In the genomic region with DNA sequence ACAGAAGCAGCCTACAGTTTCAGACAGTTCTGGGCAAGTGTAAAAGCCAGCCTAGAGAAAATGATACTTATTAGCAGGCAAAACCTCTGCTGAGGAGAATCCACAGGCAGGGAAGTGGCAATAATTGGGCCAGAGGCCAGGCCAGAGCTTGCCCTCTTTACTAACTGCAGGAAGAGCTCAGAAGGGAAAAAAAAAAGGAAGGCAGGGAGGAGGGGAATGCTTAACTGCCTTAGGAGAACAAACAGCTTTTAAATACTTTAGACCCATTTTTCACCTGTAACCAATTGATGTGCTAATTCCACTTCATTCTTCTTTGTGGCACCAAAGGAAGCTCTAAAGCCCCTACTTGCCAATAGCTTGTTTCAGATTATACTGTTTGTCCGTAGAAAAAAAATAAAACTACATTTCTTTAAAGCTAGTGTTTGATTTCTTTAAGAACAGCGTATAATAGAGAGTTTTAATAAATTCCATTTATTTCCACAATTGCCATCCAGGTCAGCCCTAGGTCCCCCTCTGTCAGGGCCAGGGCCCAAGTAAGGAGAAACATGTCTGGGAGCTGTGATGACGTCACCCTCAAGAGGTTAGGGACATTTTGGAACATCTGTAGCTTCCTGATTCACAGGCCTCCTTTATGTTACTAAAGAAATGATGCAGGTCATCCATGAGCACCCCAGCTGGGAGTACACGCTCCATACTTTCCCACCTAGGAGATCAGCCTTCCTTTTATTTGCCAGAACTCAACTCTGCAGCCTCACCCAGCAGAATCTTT, we compare ENCODE assay signal across 17 cellular contexts.
DNase-seq lines count a peak whose midpoint lies in the region; ATAC-seq and TF ChIP-seq lines count a peak whose summit lies in the region.
"Had no signal": no experiment of that assay in that cellular context is flagged by ENCODE, and none has a peak within 500 bp of the region (broad histone marks: within the 10 kb centered on the region; RNA-seq: fewer than 3 reads in every experiment).

No MANE protein-coding gene starts in this region.

- H3K4me3 ChIP-seq in HUES64 (ENCODE audit: low read length) (no peak overlapping the region), adipocyte (ENCODE audit: low read length) (no peak overlapping the region), iPS-20b (ENCODE audit: low read length) (peak overlapping the region; percentile 34; the same call in 1 of the 2 replicates), testis (no peak overlapping the region)
- H3K4me3 ChIP-seq: cardiac muscle cell, psoas muscle, suprapubic skin had no signal

- ATAC-seq in GM18861 (IDR thresholded peaks at IDR 0.05; ENCODE audit: unreplicated experiment), result no peak
- no peak for ATAC-seq in GM19324 (IDR thresholded peaks at IDR 0.05; ENCODE audit: low FRiP score, unreplicated experiment)
- ATAC-seq: naive thymus-derived CD8-positive, alpha-beta T cell; psoas muscle had no signal

- 52% methylated on average over 2 of the region's 4 CpGs for whole genome bisulfite sequencing in HUES64
- 80% methylated on average over 4 of the region's 4 CpGs for WGBS in testis, 2 donors

- H3K9ac ChIP-seq in HUES64 (ENCODE audit: low read depth, low read length) (no peak overlapping the region; the same call in 1 of the 2 replicates), adipocyte (ENCODE audit: low read length) (peak overlapping the region; percentile 28), iPS-20b (ENCODE audit: low read depth, low read length) (0 out of 2 replicates have a peak overlapping the region, but pooled peaks have one; percentile 52)

- DNase-seq in adipocyte (ENCODE audit: low read depth) (no peak), testis (peak; percentile 39), NOMO-1 treated with DMSO at 0.1 percent for 48 hours (lab: John Stamatoyannopoulos, UW; ENCODE audit: unreplicated experiment) (no peak)
- DNase-seq: activated CD4-positive, CD25-positive, alpha-beta regulatory T cell treated with anti-CD3 and anti-CD28 coated beads, Interleukin-2, amount 50 U/mL, for 72 hours; activated naive CD8-positive, alpha-beta T cell treated with anti-CD3 and anti-CD28 coated beads, Interleukin-2, amount 10 ng/mL, durations not matched to agents 7 days and 5 days; BE2C; Calu3; naive thymus-derived CD8-positive, alpha-beta T cell; NCI-H2081; NCI-H526; psoas muscle had no signal

- H3K27ac ChIP-seq in HUES64 (ENCODE audit: low read depth, low read length) (peak overlapping the region; percentile 66; the same call in 1 of the 2 replicates), iPS-20b (ENCODE audit: low read length) (no peak overlapping the region), testis (no peak overlapping the region)
- H3K27ac ChIP-seq: cardiac muscle cell, psoas muscle, suprapubic skin had no signal

- H3K4me1 ChIP-seq in HUES64 (ENCODE audit: insufficient read depth, low read length) (peaks cover 10% of the 10 kb centered on the region), adipocyte (ENCODE audit: control insufficient read depth, insufficient read depth, low read length) (peaks cover 15% of the 10 kb centered on the region), iPS-20b (ENCODE audit: insufficient read depth, low read length) (peaks cover 15% of the 10 kb centered on the region), testis (no peaks in the 10 kb centered on the region)
- H3K4me1 ChIP-seq: BE2C, psoas muscle, suprapubic skin had no signal

- no peak for TF ChIP-seq CTCF in testis (IDR thresholded peaks at IDR 0.05)

- intact Hi-C loops in testis (cut with DNase I; ENCODE audit: low total_unique reads), result no loop called here

- no peak for TF ChIP-seq POLR2A in testis (IDR thresholded peaks at IDR 0.05)

- no peaks in the 10 kb centered on the region for H3K27me3 ChIP-seq in HUES64 (ENCODE audit: insufficient read depth, low read length)
- H3K27me3 ChIP-seq in adipocyte (replicated peaks; ENCODE audit: control insufficient read depth, insufficient read depth, low read length), result no peaks in the 10 kb centered on the region
- no peaks in the 10 kb centered on the region for H3K27me3 ChIP-seq in iPS-20b (ENCODE audit: insufficient read depth, low read length)
- no peaks in the 10 kb centered on the region for H3K27me3 ChIP-seq in testis
- H3K27me3 ChIP-seq: BE2C, suprapubic skin had no signal

- H3K9me3 ChIP-seq in HUES64 (ENCODE audit: insufficient read depth, low read depth, low read length), result no peaks in the 10 kb centered on the region
- H3K9me3 ChIP-seq in adipocyte (ENCODE audit: control insufficient read depth, low read length), result peaks cover 6% of the 10 kb centered on the region
- H3K9me3 ChIP-seq in iPS-20b (ENCODE audit: insufficient read depth, low read depth, low read length), result no peaks in the 10 kb centered on the region
- H3K9me3 ChIP-seq in testis, result no peaks in the 10 kb centered on the region
- H3K9me3 ChIP-seq: BE2C, psoas muscle had no signal

- H3K36me3 ChIP-seq in HUES64 (ENCODE audit: insufficient read depth, low read length), result no peaks in the 10 kb centered on the region
- no peaks in the 10 kb centered on the region for H3K36me3 ChIP-seq in adipocyte (ENCODE audit: control insufficient read depth, insufficient read depth, low read length, severe bottlenecking)
- H3K36me3 ChIP-seq in iPS-20b (ENCODE audit: insufficient read depth, low read depth, low read length), result no peaks in the 10 kb centered on the region
- H3K36me3 ChIP-seq in testis (ENCODE audit: low read depth, missing control alignments), result no peaks in the 10 kb centered on the region
- H3K36me3 ChIP-seq: BE2C, cardiac muscle cell, suprapubic skin had no signal
